In genomic region chr14:25197885-25198284, GRCh38 we compare ENCODE assay signal across 27 cellular contexts.
"Had no signal": no experiment of that assay in that cellular context is flagged by ENCODE, and none has a peak within 500 bp of the region (broad histone marks: within the 10 kb centered on the region; RNA-seq: fewer than 3 reads in every experiment).

No MANE protein-coding gene starts in this region.

- H3K36me3 Mint-ChIP-seq: activated naive CD4-positive, alpha-beta T cell treated with anti-CD3 and anti-CD28 coated beads, Interleukin-2, amount 10 ng/mL, durations not matched to agents 7 days and 5 days; activated naive CD4-positive, alpha-beta T cell treated with anti-CD3 and anti-CD28 coated beads, Interleukin-2, amount 50 U/mL, for 72 hours; activated naive CD8-positive, alpha-beta T cell treated with anti-CD3 and anti-CD28 coated beads, Interleukin-2, amount 10 ng/mL, durations not matched to agents 7 days and 5 days had no signal

- DNase-seq: activated CD4-positive, alpha-beta memory T cell treated with anti-CD3 and anti-CD28 coated beads, Interleukin-2, amount 10 ng/mL, durations not matched to agents 7 days and 5 days; activated CD4-positive, alpha-beta T cell treated with anti-CD3 and anti-CD28 coated beads for 1 hour; activated CD4-positive, alpha-beta T cell treated with anti-CD3 and anti-CD28 coated beads for 4 hours; activated CD4-positive, alpha-beta T cell treated with anti-CD3 and anti-CD28 coated beads, Interleukin-2, amount 10 ng/mL, durations not matched to agents 7 days and 5 days; activated CD4-positive, alpha-beta T cell treated with anti-CD3 and anti-CD28 coated beads, Interleukin-2, amount 50 U/mL, for 4 hours; activated CD8-positive, alpha-beta memory T cell treated with anti-CD3 and anti-CD28 coated beads, Interleukin-2, amount 50 U/mL, for 48 hours; activated gamma-delta T cell; activated naive CD4-positive, alpha-beta T cell; activated naive CD4-positive, alpha-beta T cell treated with anti-CD3 and anti-CD28 coated beads, Interleukin-2, amount 10 ng/mL, durations not matched to agents 7 days and 5 days; activated naive CD8-positive, alpha-beta T cell treated with anti-CD3 and anti-CD28 coated beads, Interleukin-2, amount 10 ng/mL, durations not matched to agents 7 days and 5 days; activated T-cell treated with anti-CD3 and anti-CD28 coated beads for 4 hours; activated T-cell treated with anti-CD3 and anti-CD28 coated beads, Interleukin-2, amount 50 U/mL, for 24 hours; activated T-cell treated with anti-CD3 and anti-CD28 coated beads, Interleukin-2, amount 50 U/mL, for 72 hours; amniotic stem cell; aorta; body of pancreas; caudate nucleus; cortex of kidney; dermis blood vessel endothelial cell; effector CD8-positive, alpha-beta T cell; esophagus squamous epithelium; foreskin melanocyte; head of caudate nucleus; T-helper 2 cell had no signal

- H3K27ac Mint-ChIP-seq: activated CD4-positive, alpha-beta memory T cell treated with anti-CD3 and anti-CD28 coated beads, Interleukin-2, amount 10 ng/mL, durations not matched to agents 7 days and 5 days; activated CD4-positive, alpha-beta T cell treated with anti-CD3 and anti-CD28 coated beads, Interleukin-2, amount 10 ng/mL, durations not matched to agents 7 days and 5 days; activated naive CD4-positive, alpha-beta T cell treated with anti-CD3 and anti-CD28 coated beads, Interleukin-2, amount 10 ng/mL, durations not matched to agents 7 days and 5 days; activated naive CD4-positive, alpha-beta T cell treated with anti-CD3 and anti-CD28 coated beads, Interleukin-2, amount 50 U/mL, for 72 hours; activated naive CD8-positive, alpha-beta T cell treated with anti-CD3 and anti-CD28 coated beads, Interleukin-2, amount 10 ng/mL, durations not matched to agents 7 days and 5 days; activated T-cell treated with anti-CD3 and anti-CD28 coated beads, Interleukin-2, amount 50 U/mL, for 24 hours; activated T-cell treated with anti-CD3 and anti-CD28 coated beads, Interleukin-2, amount 50 U/mL, for 72 hours had no signal

- H3K36me3 ChIP-seq: esophagus squamous epithelium, gastroesophageal sphincter had no signal

- H3K4me3 ChIP-seq: body of pancreas, esophagus squamous epithelium, gastroesophageal sphincter had no signal

- H3K27ac ChIP-seq: body of pancreas, epithelial cell of prostate, esophagus squamous epithelium, gastroesophageal sphincter had no signal

- H3K4me3 Mint-ChIP-seq: activated CD4-positive, alpha-beta memory T cell treated with anti-CD3 and anti-CD28 coated beads, Interleukin-2, amount 10 ng/mL, durations not matched to agents 7 days and 5 days; activated CD4-positive, alpha-beta T cell treated with anti-CD3 and anti-CD28 coated beads, Interleukin-2, amount 10 ng/mL, durations not matched to agents 7 days and 5 days; activated naive CD4-positive, alpha-beta T cell treated with anti-CD3 and anti-CD28 coated beads, Interleukin-2, amount 10 ng/mL, durations not matched to agents 7 days and 5 days; activated naive CD8-positive, alpha-beta T cell treated with anti-CD3 and anti-CD28 coated beads, Interleukin-2, amount 10 ng/mL, durations not matched to agents 7 days and 5 days; activated T-cell treated with anti-CD3 and anti-CD28 coated beads, Interleukin-2, amount 50 U/mL, for 24 hours; activated T-cell treated with anti-CD3 and anti-CD28 coated beads, Interleukin-2, amount 50 U/mL, for 72 hours had no signal

- H3K4me1 Mint-ChIP-seq: activated CD4-positive, alpha-beta memory T cell treated with anti-CD3 and anti-CD28 coated beads, Interleukin-2, amount 10 ng/mL, durations not matched to agents 7 days and 5 days; activated CD4-positive, alpha-beta T cell treated with anti-CD3 and anti-CD28 coated beads, Interleukin-2, amount 10 ng/mL, durations not matched to agents 7 days and 5 days; activated naive CD4-positive, alpha-beta T cell treated with anti-CD3 and anti-CD28 coated beads, Interleukin-2, amount 10 ng/mL, durations not matched to agents 7 days and 5 days; activated naive CD8-positive, alpha-beta T cell treated with anti-CD3 and anti-CD28 coated beads, Interleukin-2, amount 10 ng/mL, durations not matched to agents 7 days and 5 days had no signal

- H3K4me1 ChIP-seq: body of pancreas, esophagus squamous epithelium, gastroesophageal sphincter had no signal

- H3K9me3 ChIP-seq: esophagus squamous epithelium had no signal

- H3K27me3 Mint-ChIP-seq: activated CD4-positive, alpha-beta memory T cell treated with anti-CD3 and anti-CD28 coated beads, Interleukin-2, amount 10 ng/mL, durations not matched to agents 7 days and 5 days; activated CD4-positive, alpha-beta T cell treated with anti-CD3 and anti-CD28 coated beads, Interleukin-2, amount 10 ng/mL, durations not matched to agents 7 days and 5 days; activated naive CD4-positive, alpha-beta T cell treated with anti-CD3 and anti-CD28 coated beads, Interleukin-2, amount 10 ng/mL, durations not matched to agents 7 days and 5 days; activated naive CD8-positive, alpha-beta T cell treated with anti-CD3 and anti-CD28 coated beads, Interleukin-2, amount 10 ng/mL, durations not matched to agents 7 days and 5 days; activated T-cell treated with anti-CD3 and anti-CD28 coated beads, Interleukin-2, amount 50 U/mL, for 24 hours had no signal

- H3K27me3 ChIP-seq: body of pancreas, esophagus squamous epithelium, gastroesophageal sphincter had no signal
